In the genomic region with DNA sequence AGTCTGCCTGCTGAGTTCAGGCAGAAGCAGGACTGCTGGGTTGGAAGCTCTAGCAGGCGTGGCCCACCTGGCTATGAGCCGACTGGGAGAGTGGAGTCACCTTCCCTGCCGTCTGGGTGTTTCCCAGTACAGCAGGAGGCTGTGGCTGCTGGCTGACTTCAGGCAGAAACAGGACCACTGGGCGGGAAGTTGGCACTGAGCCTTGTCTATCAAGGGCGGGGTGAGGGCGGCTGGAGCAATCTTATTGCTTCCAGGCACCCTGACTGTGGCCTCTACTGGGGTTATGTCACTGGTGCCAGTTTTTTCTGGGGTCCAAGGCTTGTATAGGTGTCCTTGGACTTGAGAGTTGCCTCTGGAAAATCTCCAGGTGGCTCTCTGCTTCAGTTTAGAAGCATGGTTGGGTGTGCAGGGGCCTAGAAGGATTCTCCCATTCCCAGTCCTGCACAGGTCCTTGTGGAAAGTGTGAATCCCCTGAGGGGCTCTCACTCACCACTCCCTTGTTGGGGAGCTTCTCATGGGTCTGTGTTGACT, we compare ENCODE assay signal across 11 cellular contexts. TPM values are rescaled to one million over a fixed set of nuclear protein-coding genes. Genes with fewer than 3 reads are reported as not detected.
DNase-seq lines count a peak whose midpoint lies in the region; ATAC-seq and TF ChIP-seq lines count a peak whose summit lies in the region.
"Had no signal": no experiment of that assay in that cellular context is flagged by ENCODE, and none has a peak within 500 bp of the region (broad histone marks: within the 10 kb centered on the region; RNA-seq: fewer than 3 reads in every experiment).

No MANE protein-coding gene starts in this region.

- DNase-seq in SIG-M5 treated with dmso at 0.1 percent for 504 hours (lab: John Stamatoyannopoulos, UW; ENCODE audit: unreplicated experiment) (peak; percentile 13), SIG-M5 (lab: John Stamatoyannopoulos, UW) (no peak), cardiac fibroblast (ENCODE audit: low read depth in 2 of 2) (peak; percentile 33 to 37), islet precursor cell (peak; percentile 59), natural killer cell (no peak), glomerular visceral epithelial cell (ENCODE audit: extremely low spot score) (no peak)
- DNase-seq: activated B cell treated with CpG ODN at 0.5 μM for 24 hours, uterus had no signal

- peaks cover 0 to 11% of the 10 kb centered on the region in 2 donors for H3K27me3 Mint-ChIP-seq in natural killer cell (ENCODE audit: low read depth in 2 of 2)

- ATAC-seq in GM21526 (IDR thresholded peaks at IDR 0.05; ENCODE audit: low FRiP score, unreplicated experiment) (no peak), HG02885 (IDR thresholded peaks at IDR 0.05; ENCODE audit: poor library complexity, unreplicated experiment) (no peak), natural killer cell (no peak)
- ATAC-seq: activated T-helper 17 cell treated with anti-CD3 and anti-CD28 coated beads, Interleukin-2, amount 50 U/mL, for 72 hours had no signal

- no peak overlapping the region for H3K27ac Mint-ChIP-seq in natural killer cell
- H3K27ac Mint-ChIP-seq: activated B cell treated with CpG ODN at 0.5 μM for 24 hours; activated T-helper 17 cell treated with anti-CD3 and anti-CD28 coated beads, Interleukin-2, amount 50 U/mL, for 72 hours had no signal

- TF ChIP-seq CTCF in cardiac fibroblast (IDR thresholded peaks at IDR 0.05; ENCODE audit: low read depth, low read length) (no peak), natural killer cell (IDR thresholded peaks at IDR 0.05) (no peak)

- peaks cover 5% of the 10 kb centered on the region in 2 donors for H3K9me3 Mint-ChIP-seq in natural killer cell

- no peaks in the 10 kb centered on the region for H3K4me1 Mint-ChIP-seq in natural killer cell
- H3K4me1 Mint-ChIP-seq: activated B cell treated with CpG ODN at 0.5 μM for 24 hours; activated T-helper 17 cell treated with anti-CD3 and anti-CD28 coated beads, Interleukin-2, amount 50 U/mL, for 72 hours had no signal

- H3K36me3 Mint-ChIP-seq in natural killer cell: no peaks in the 10 kb centered on the region

- intact Hi-C loops in natural killer cell (cut with micrococcal nuclease): no loop called here

- H3K4me3 Mint-ChIP-seq in natural killer cell: no peak overlapping the region
- H3K4me3 Mint-ChIP-seq: activated B cell treated with CpG ODN at 0.5 μM for 24 hours; activated T-helper 17 cell treated with anti-CD3 and anti-CD28 coated beads, Interleukin-2, amount 50 U/mL, for 72 hours had no signal

- H3K4me3 ChIP-seq in cardiac fibroblast (replicated peaks in 1 of 2; ENCODE audit: low read depth in 2 of 2, low read length in 2 of 2): no peak overlapping the region
- H3K4me3 ChIP-seq: uterus had no signal

RNA-seq across cellular contexts. Expression of a gene that starts 30.5 kb away (rescaled TPM):
- 1 to 10 TPM; 1.7 to 4.7 (median 3.5) TPM for total RNA-seq in natural killer cell

Comparison
In these comparisons a context has a peak if more than half of its experiments do, and no peak if none do; other contexts are left out.
1. DNase-seq: peak in SIG-M5 treated with dmso at 0.1 percent for 504 hours (single experiment), cardiac fibroblast (2 of 2) and islet precursor cell (single experiment); none in SIG-M5 (single experiment), natural killer cell (single experiment) and glomerular visceral epithelial cell (single experiment).